In the genomic region with DNA sequence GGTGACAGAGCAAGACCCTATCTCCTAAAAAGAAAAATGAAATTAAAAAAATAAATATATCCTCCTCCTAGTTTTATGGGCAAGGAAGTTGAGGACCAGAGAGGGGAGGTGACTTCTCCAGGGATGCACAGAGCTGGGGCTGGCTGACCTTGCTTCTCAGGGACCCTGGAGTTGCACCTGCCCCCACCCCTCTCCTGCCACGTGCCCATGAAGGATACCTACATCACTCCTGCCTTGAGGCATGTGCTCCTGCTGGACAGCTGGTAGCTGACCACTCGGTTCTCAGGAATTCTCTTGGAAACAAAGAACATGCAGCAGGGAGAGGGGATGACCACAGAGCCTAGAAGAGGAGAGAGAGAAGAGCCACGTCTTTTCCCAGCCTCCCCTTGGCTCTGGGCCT, we compare ENCODE assay signal across 21 cellular contexts. TPM values are rescaled to one million over a fixed set of nuclear protein-coding genes. Genes with fewer than 3 reads are reported as not detected.
A peak's percentile ranks its signal among the peaks of the same experiment; 100 is the strongest.
DNase-seq lines count a peak whose midpoint lies in the region; ATAC-seq and TF ChIP-seq lines count a peak whose summit lies in the region.
"Had no signal": no experiment of that assay in that cellular context is flagged by ENCODE, and none has a peak within 500 bp of the region (broad histone marks: within the 10 kb centered on the region; RNA-seq: fewer than 3 reads in every experiment).

No MANE protein-coding gene starts in this region.

- no peak overlapping the region for H3K27ac Mint-ChIP-seq in activated CD8-positive, alpha-beta T cell treated with anti-CD3 and anti-CD28 coated beads for 36 hours
- no peak overlapping the region for H3K27ac Mint-ChIP-seq in CD4-positive, alpha-beta T cell
- H3K27ac Mint-ChIP-seq: CD4-positive, alpha-beta memory T cell; H9 had no signal

- POLR2A ChIA-PET in activated CD8-positive, alpha-beta T cell treated with anti-CD3 and anti-CD28 coated beads for 36 hours (lab: Charles Lee): no interaction called here
- POLR2A ChIA-PET in CD4-positive, alpha-beta T cell (lab: Charles Lee): no interaction called here

- H3K4me1 ChIP-seq in RWPE2 (ENCODE audit: insufficient read depth, poor library complexity, severe bottlenecking): no peaks in the 10 kb centered on the region
- H3K4me1 ChIP-seq: A549 had no signal

- no peak overlapping the region for H3K4me3 ChIP-seq in RWPE2 (ENCODE audit: severe bottlenecking)
- H3K4me3 ChIP-seq: A549 had no signal

- H3K9me3 ChIP-seq in RWPE2 (ENCODE audit: severe bottlenecking): no peaks in the 10 kb centered on the region
- no peaks in the 10 kb centered on the region for H3K9me3 ChIP-seq in CD4-positive, alpha-beta T cell (ENCODE audit: control insufficient read depth, low read length)

- no peaks in the 10 kb centered on the region for H3K36me3 Mint-ChIP-seq in activated CD8-positive, alpha-beta T cell treated with anti-CD3 and anti-CD28 coated beads for 36 hours (ENCODE audit: low read depth)
- no peaks in the 10 kb centered on the region for H3K36me3 Mint-ChIP-seq in CD4-positive, alpha-beta T cell (ENCODE audit: low read depth)
- H3K36me3 Mint-ChIP-seq: CD4-positive, alpha-beta memory T cell had no signal

- peaks cover 4% of the 10 kb centered on the region for H3K27me3 Mint-ChIP-seq in activated CD8-positive, alpha-beta T cell treated with anti-CD3 and anti-CD28 coated beads for 36 hours
- peaks cover 6% of the 10 kb centered on the region for H3K27me3 Mint-ChIP-seq in CD4-positive, alpha-beta T cell

- CTCF ChIA-PET in activated CD8-positive, alpha-beta T cell treated with anti-CD3 and anti-CD28 coated beads for 36 hours (lab: Charles Lee): no interaction called here
- CTCF ChIA-PET in CD4-positive, alpha-beta T cell (lab: Charles Lee): no interaction called here

- no peak overlapping the region for H3K27ac ChIP-seq in RWPE2 (ENCODE audit: poor library complexity, severe bottlenecking)
- no peak overlapping the region for H3K27ac ChIP-seq in CD4-positive, alpha-beta T cell (ENCODE audit: low read depth, low read length)
- H3K27ac ChIP-seq: A549 had no signal

- H3K4me3 Mint-ChIP-seq in activated CD8-positive, alpha-beta T cell treated with anti-CD3 and anti-CD28 coated beads for 36 hours: no peak overlapping the region
- no peak overlapping the region for H3K4me3 Mint-ChIP-seq in CD4-positive, alpha-beta T cell
- H3K4me3 Mint-ChIP-seq: CD4-positive, alpha-beta memory T cell; H9 had no signal

- intact Hi-C loops in activated CD8-positive, alpha-beta T cell treated with anti-CD3 and anti-CD28 coated beads for 36 hours (cut with micrococcal nuclease): no loop called here
- intact Hi-C loops in CD4-positive, alpha-beta T cell (cut with DNase I, micrococcal nuclease): no loop called here

- TF ChIP-seq CTCF in RWPE2 (IDR thresholded peaks at IDR 0.05; ENCODE audit: poor library complexity, severe bottlenecking): no peak
- no peak for TF ChIP-seq CTCF in activated CD8-positive, alpha-beta T cell treated with anti-CD3 and anti-CD28 coated beads for 36 hours (IDR thresholded peaks at IDR 0.05)
- TF ChIP-seq CTCF in CD4-positive, alpha-beta T cell (IDR thresholded peaks at IDR 0.05): no peak

- peaks cover under 1% of the 10 kb centered on the region for H3K9me3 Mint-ChIP-seq in activated CD8-positive, alpha-beta T cell treated with anti-CD3 and anti-CD28 coated beads for 36 hours
- no peaks in the 10 kb centered on the region for H3K9me3 Mint-ChIP-seq in CD4-positive, alpha-beta T cell
- H3K9me3 Mint-ChIP-seq: H9 had no signal

- H3K36me3 ChIP-seq in RWPE2 (ENCODE audit: low read depth): no peaks in the 10 kb centered on the region

- H3K27me3 ChIP-seq in RWPE2 (ENCODE audit: insufficient read depth, poor library complexity, severe bottlenecking): no peaks in the 10 kb centered on the region
- H3K27me3 ChIP-seq in CD4-positive, alpha-beta T cell (ENCODE audit: control insufficient read depth, insufficient read depth, low read length): no peaks in the 10 kb centered on the region

- peaks cover 2% of the 10 kb centered on the region for H3K4me1 Mint-ChIP-seq in activated CD8-positive, alpha-beta T cell treated with anti-CD3 and anti-CD28 coated beads for 36 hours (ENCODE audit: low read depth)
- H3K4me1 Mint-ChIP-seq in CD4-positive, alpha-beta T cell (ENCODE audit: low read depth): no peaks in the 10 kb centered on the region
- H3K4me1 Mint-ChIP-seq: CD4-positive, alpha-beta memory T cell; H9 had no signal

- peak; percentile 36 for DNase-seq in AG08395 (ENCODE audit: low spot score)
- peak; percentile 28 for DNase-seq in GM03348 (ENCODE audit: low spot score)
- DNase-seq in RWPE2 (ENCODE audit: low spot score): no peak
- DNase-seq in hepatic stellate cell (ENCODE audit: low spot score): peak; percentile 56
- no peak for DNase-seq in DMS79 treated with DMSO at 0.1 percent for 48 hours (lab: John Stamatoyannopoulos, UW)
- no peak for DNase-seq in activated CD8-positive, alpha-beta T cell treated with anti-CD3 and anti-CD28 coated beads for 36 hours
- DNase-seq in CD4-positive, alpha-beta T cell: no peak
- DNase-seq in SKM-1 (lab: John Stamatoyannopoulos, UW; ENCODE audit: unreplicated experiment): no peak
- DNase-seq: AML-193; Calu3; CD4-positive, alpha-beta memory T cell; DMS53; H9; KG1; NCI-H1092 treated with DMSO at 0.1 percent for 48 hours; NCI-H2081 treated with DMSO at 0.1 percent for 48 hours; NCI-H510A treated with DMSO at 0.1 percent for 48 hours; NCI-H82; T-helper 1 cell had no signal

- ATAC-seq in RWPE2 (ENCODE audit: low read depth): peak; percentile 19; the same call in 1 of the 3 replicates
- ATAC-seq in activated CD8-positive, alpha-beta T cell treated with anti-CD3 and anti-CD28 coated beads for 36 hours: no peak
- ATAC-seq in CD4-positive, alpha-beta T cell (ENCODE audit: poor library complexity): no peak
- ATAC-seq: A549 had no signal

RNA-seq across cellular contexts. Expression of gene CCL24, which starts 0.5 kb away (rescaled TPM):
- total RNA-seq in activated CD8-positive, alpha-beta T cell treated with anti-CD3 and anti-CD28 coated beads for 36 hours: not detected
- total RNA-seq in CD4-positive, alpha-beta T cell: not detected
- total RNA-seq: CD4-positive, alpha-beta memory T cell; H9; MCF 10A had no signal

RNA-seq across cellular contexts. Expression of gene CCL26, which starts 41.1 kb away (rescaled TPM):
- not detected for total RNA-seq in activated CD8-positive, alpha-beta T cell treated with anti-CD3 and anti-CD28 coated beads for 36 hours
- not detected for total RNA-seq in CD4-positive, alpha-beta T cell
- total RNA-seq: Calu3; CD4-positive, alpha-beta memory T cell; MCF 10A had no signal

Comparison
In these comparisons a context has a peak if more than half of its experiments do, and no peak if none do; other contexts are left out.
1. DNase-seq: peak in AG08395 (single experiment), GM03348 (single experiment) and hepatic stellate cell (single experiment); none in RWPE2 (single experiment), DMS79 treated with DMSO at 0.1 percent for 48 hours (single experiment), activated CD8-positive, alpha-beta T cell treated with anti-CD3 and anti-CD28 coated beads for 36 hours (single experiment), CD4-positive, alpha-beta T cell (0 of 10) and SKM-1 (single experiment).